9 cellular contexts compared by ENCODE assay signal in the genomic region with DNA sequence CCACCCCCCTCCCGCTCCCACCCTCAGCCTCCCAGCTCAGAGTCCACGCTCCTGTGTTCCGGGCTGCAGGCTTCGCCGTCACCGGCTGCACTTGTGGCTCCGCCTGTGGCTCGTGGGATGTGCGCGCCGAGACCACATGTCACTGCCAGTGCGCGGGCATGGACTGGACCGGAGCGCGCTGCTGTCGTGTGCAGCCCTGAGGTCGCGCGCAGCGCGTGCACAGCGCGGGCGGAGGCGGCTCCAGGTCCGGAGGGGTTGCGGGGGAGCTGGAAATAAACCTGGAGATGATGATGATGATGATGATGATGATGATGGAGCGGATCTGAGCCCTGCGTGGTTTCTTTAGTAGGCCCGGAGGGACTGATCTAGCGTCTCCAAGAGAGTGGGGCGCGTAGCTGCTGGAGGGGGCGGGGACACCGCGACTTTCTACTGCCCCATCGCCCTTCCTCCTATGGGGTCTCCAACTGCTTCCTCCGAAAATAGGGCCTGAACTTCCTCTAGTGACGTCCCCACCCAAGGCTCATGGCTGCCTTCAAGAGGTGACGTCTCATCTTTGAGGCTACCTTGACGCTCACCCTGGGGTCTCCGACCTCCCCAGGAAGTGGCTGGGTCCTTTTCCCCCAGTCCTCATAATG. TPM values are rescaled to one million over a fixed set of nuclear protein-coding genes. Genes with fewer than 3 reads are reported as not detected.
DNase-seq lines count a peak whose midpoint lies in the region; ATAC-seq, FAIRE-seq and TF ChIP-seq lines count a peak whose summit lies in the region.
"Had no signal": no experiment of that assay in that cellular context is flagged by ENCODE, and none has a peak within 500 bp of the region (broad histone marks: within the 10 kb centered on the region; RNA-seq: fewer than 3 reads in every experiment).

No MANE protein-coding gene starts in this region.

- no peaks in the 10 kb centered on the region for H3K36me3 ChIP-seq in HEK293 (ENCODE audit: control insufficient read depth in 2 of 2, insufficient read depth in 1 of 2, low read length in 2 of 2)

- no peak for TF ChIP-seq CTCF in CD14-positive monocyte (IDR thresholded peaks at IDR 0.05)
- no peak for TF ChIP-seq CTCF in HEK293 (tag by site-specific recombination; IDR thresholded peaks at IDR 0.05)
- TF ChIP-seq CTCF in GM10248 (IDR thresholded peaks at IDR 0.05; ENCODE audit: control extremely low read depth, extremely low read depth, low read depth, missing control alignments) = no peak

- DNase-seq in CD14-positive monocyte (ENCODE audit: low spot score) (peak; percentile 83), OCI-M1 (lab: John Stamatoyannopoulos, UW) (no peak), GM19239 (ENCODE audit: insufficient read length, low spot score) (no peak), GM10248 (ENCODE audit: extremely low spot score) (no peak), NCI-H187 (lab: John Stamatoyannopoulos, UW) (no peak)
- no peak for DNase-seq in activated naive CD8-positive, alpha-beta T cell treated with anti-CD3 and anti-CD28 coated beads, Interleukin-2, amount 50 U/mL, for 24 hours
- DNase-seq: activated effector memory CD4-positive, alpha-beta T cell treated with Interleukin-2 at 50 U/mL for 16 hours had no signal

- H3K36me3 Mint-ChIP-seq in CD14-positive monocyte = peaks cover 2 to 5% of the 10 kb centered on the region in 2 donors
- H3K36me3 Mint-ChIP-seq in activated naive CD8-positive, alpha-beta T cell treated with anti-CD3 and anti-CD28 coated beads, Interleukin-2, amount 50 U/mL, for 24 hours (ENCODE audit: low read depth) = no peaks in the 10 kb centered on the region

- peaks cover 11 to 19% (median 13%) of the 10 kb centered on the region in 7 donors for H3K9me3 Mint-ChIP-seq in CD14-positive monocyte
- peaks cover 7% of the 10 kb centered on the region for H3K9me3 Mint-ChIP-seq in activated naive CD8-positive, alpha-beta T cell treated with anti-CD3 and anti-CD28 coated beads, Interleukin-2, amount 50 U/mL, for 24 hours

- ATAC-seq in activated naive CD8-positive, alpha-beta T cell treated with anti-CD3 and anti-CD28 coated beads, Interleukin-2, amount 50 U/mL, for 24 hours = peak; percentile 57

- H3K9me3 ChIP-seq in HEK293 (ENCODE audit: control insufficient read depth, insufficient read depth, low read depth, low read length) (no peaks in the 10 kb centered on the region), mononuclear cell (ENCODE audit: low read depth, low read length) (no peaks in the 10 kb centered on the region)

- intact Hi-C loops in CD14-positive monocyte (cut with micrococcal nuclease) = no loop called here

- H3K27ac ChIP-seq in HEK293 (ENCODE audit: extremely low read depth, low read depth, low read length) = no peak overlapping the region

- H3K27ac Mint-ChIP-seq in CD14-positive monocyte = peak overlapping the region; percentile 70 to 93 (median 90)
- H3K27ac Mint-ChIP-seq in activated naive CD8-positive, alpha-beta T cell treated with anti-CD3 and anti-CD28 coated beads, Interleukin-2, amount 50 U/mL, for 24 hours = no peak overlapping the region

- POLR2A ChIA-PET in HEK293 (lab: Yijun Ruan, JAX) = interaction anchor here (0.6 kb wide), 1 partner anchor 11 kb away, joined by 4 read pairs; no protein-coding TSS in a partner anchor
- POLR2A ChIA-PET in GM10248 (lab: Yijun Ruan, JAX) = no interaction called here

- FAIRE-seq in GM19239 (lab: Jason Lieb, UNC) = no peak

- no peaks in the 10 kb centered on the region for H3K27me3 ChIP-seq in mononuclear cell (ENCODE audit: insufficient read depth, low read length)

- peaks cover 60% of the 10 kb centered on the region for H3K4me1 Mint-ChIP-seq in CD14-positive monocyte
- peaks cover 16% of the 10 kb centered on the region for H3K4me1 Mint-ChIP-seq in activated naive CD8-positive, alpha-beta T cell treated with anti-CD3 and anti-CD28 coated beads, Interleukin-2, amount 50 U/mL, for 24 hours

- H3K4me3 Mint-ChIP-seq in CD14-positive monocyte = peak overlapping the region; percentile 85 to 92
- peak overlapping the region; percentile 24 for H3K4me3 Mint-ChIP-seq in activated naive CD8-positive, alpha-beta T cell treated with anti-CD3 and anti-CD28 coated beads, Interleukin-2, amount 50 U/mL, for 24 hours

- CTCF ChIA-PET in HEK293 (lab: Yijun Ruan, JAX) (interaction anchor here (0.6 to 1.5 kb wide), 4 partner anchors 10 to 316 kb away, joined by 3 to 6 read pairs (median 4); partner anchors contain the start of gene TRAPPC5), GM10248 (lab: Yijun Ruan, JAX) (interaction anchor here (1.1 to 3.2 kb wide), 4 partner anchors 9 to 129 kb away, joined by 3 to 13 read pairs (median 4); partner anchors contain the start of gene TRAPPC5)

- H3K4me3 ChIP-seq in HEK293 (ENCODE audit: low read depth, low read length) (peak overlapping the region; percentile 20), mononuclear cell (ENCODE audit: low read length) (peak overlapping the region; percentile 20)

- peaks cover 0 to 5% (median 0%) of the 10 kb centered on the region in 3 donors for H3K27me3 Mint-ChIP-seq in CD14-positive monocyte (ENCODE audit: low read depth in 3 of 3)
- peaks cover 31% of the 10 kb centered on the region for H3K27me3 Mint-ChIP-seq in activated naive CD8-positive, alpha-beta T cell treated with anti-CD3 and anti-CD28 coated beads, Interleukin-2, amount 50 U/mL, for 24 hours

- H3K4me1 ChIP-seq in HEK293 (ENCODE audit: control insufficient read depth, insufficient read depth, low read length) (no peaks in the 10 kb centered on the region), mononuclear cell (ENCODE audit: insufficient read depth, low read length) (peaks cover 48% of the 10 kb centered on the region)

TF ChIP-seq in HEK293, 187 proteins besides CTCF, POLR2A, EP300 and RAD21 (continues in another document):
- TF ChIP-seq ZNF670 (tag by site-specific recombination; IDR thresholded peaks at IDR 0.05; ENCODE audit: low read depth) = no peak
- no peak for TF ChIP-seq ZNF274 (IDR thresholded peaks at IDR 0.05; ENCODE audit: low read length)
- no peak for TF ChIP-seq ZNF274 (tag by site-specific recombination; IDR thresholded peaks at IDR 0.05; ENCODE audit: borderline replicate concordance)
- TF ChIP-seq, protein P1, sequence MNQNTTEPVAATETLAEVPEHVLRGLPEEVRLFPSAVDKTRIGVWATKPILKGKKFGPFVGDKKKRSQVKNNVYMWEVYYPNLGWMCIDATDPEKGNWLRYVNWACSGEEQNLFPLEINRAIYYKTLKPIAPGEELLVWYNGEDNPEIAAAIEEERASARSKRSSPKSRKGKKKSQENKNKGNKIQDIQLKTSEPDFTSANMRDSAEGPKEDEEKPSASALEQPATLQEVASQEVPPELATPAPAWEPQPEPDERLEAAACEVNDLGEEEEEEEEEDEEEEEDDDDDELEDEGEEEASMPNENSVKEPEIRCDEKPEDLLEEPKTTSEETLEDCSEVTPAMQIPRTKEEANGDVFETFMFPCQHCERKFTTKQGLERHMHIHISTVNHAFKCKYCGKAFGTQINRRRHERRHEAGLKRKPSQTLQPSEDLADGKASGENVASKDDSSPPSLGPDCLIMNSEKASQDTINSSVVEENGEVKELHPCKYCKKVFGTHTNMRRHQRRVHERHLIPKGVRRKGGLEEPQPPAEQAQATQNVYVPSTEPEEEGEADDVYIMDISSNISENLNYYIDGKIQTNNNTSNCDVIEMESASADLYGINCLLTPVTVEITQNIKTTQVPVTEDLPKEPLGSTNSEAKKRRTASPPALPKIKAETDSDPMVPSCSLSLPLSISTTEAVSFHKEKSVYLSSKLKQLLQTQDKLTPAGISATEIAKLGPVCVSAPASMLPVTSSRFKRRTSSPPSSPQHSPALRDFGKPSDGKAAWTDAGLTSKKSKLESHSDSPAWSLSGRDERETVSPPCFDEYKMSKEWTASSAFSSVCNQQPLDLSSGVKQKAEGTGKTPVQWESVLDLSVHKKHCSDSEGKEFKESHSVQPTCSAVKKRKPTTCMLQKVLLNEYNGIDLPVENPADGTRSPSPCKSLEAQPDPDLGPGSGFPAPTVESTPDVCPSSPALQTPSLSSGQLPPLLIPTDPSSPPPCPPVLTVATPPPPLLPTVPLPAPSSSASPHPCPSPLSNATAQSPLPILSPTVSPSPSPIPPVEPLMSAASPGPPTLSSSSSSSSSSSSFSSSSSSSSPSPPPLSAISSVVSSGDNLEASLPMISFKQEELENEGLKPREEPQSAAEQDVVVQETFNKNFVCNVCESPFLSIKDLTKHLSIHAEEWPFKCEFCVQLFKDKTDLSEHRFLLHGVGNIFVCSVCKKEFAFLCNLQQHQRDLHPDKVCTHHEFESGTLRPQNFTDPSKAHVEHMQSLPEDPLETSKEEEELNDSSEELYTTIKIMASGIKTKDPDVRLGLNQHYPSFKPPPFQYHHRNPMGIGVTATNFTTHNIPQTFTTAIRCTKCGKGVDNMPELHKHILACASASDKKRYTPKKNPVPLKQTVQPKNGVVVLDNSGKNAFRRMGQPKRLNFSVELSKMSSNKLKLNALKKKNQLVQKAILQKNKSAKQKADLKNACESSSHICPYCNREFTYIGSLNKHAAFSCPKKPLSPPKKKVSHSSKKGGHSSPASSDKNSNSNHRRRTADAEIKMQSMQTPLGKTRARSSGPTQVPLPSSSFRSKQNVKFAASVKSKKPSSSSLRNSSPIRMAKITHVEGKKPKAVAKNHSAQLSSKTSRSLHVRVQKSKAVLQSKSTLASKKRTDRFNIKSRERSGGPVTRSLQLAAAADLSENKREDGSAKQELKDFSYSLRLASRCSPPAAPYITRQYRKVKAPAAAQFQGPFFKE (tag by site-specific recombination; IDR thresholded peaks at IDR 0.05; ENCODE audit: borderline replicate concordance) = no peak
- peak; percentile 61; the same call in 1 of the 2 replicates for TF ChIP-seq ZBTB6 (tag by site-specific recombination; IDR thresholded peaks at IDR 0.05)
- TF ChIP-seq SCRT2 (tag by site-specific recombination; IDR thresholded peaks at IDR 0.05) = peak; percentile 65; the same call in 1 of the 2 replicates

RNA-seq across cellular contexts. Expression of gene RETN, which starts 1.4 kb away (rescaled TPM):
- polyA plus RNA-seq in CD14-positive monocyte = 100 to 1,000 TPM in 1 of 2 donors, 10 to 100 TPM in 1; 60.0 to 119 TPM
- total RNA-seq in mononuclear cell = 47.2 TPM

RNA-seq across cellular contexts. Expression of gene MCEMP1, which starts 6.6 kb away (rescaled TPM):
- 100 to 1,000 TPM in 1 of 2 donors, 10 to 100 TPM in 1; 79.4 to 104 TPM for polyA plus RNA-seq in CD14-positive monocyte
- 1.8 TPM for total RNA-seq in mononuclear cell

RNA-seq across cellular contexts. Expression of gene TRAPPC5, which starts 10.4 kb away (rescaled TPM):
- 100 to 1,000 TPM; 414 to 449 TPM for polyA plus RNA-seq in CD14-positive monocyte
- 25.5 TPM for total RNA-seq in mononuclear cell

RNA-seq across cellular contexts. Expression of gene FCER2, which starts 31.7 kb away (rescaled TPM):
- polyA plus RNA-seq in CD14-positive monocyte = 1 to 10 TPM; 1.1 to 2.1 TPM
- total RNA-seq in mononuclear cell = 25.4 TPM

RNA-seq across cellular contexts. Expression of gene STXBP2, which starts 33.4 kb away (rescaled TPM):
- 100 to 1,000 TPM; 249 to 327 TPM for polyA plus RNA-seq in CD14-positive monocyte
- 89.7 TPM for total RNA-seq in mononuclear cell
